In genomic region chr17:40287159-40287493, GRCh38 we compare ENCODE assay signal across 9 cellular contexts. TPM values are rescaled to one million over a fixed set of nuclear protein-coding genes. Genes with fewer than 3 reads are reported as not detected.
DNase-seq lines count a peak whose midpoint lies in the region; ATAC-seq and TF ChIP-seq lines count a peak whose summit lies in the region.
"Had no signal": no experiment of that assay in that cellular context is flagged by ENCODE, and none has a peak within 500 bp of the region (broad histone marks: within the 10 kb centered on the region; RNA-seq: fewer than 3 reads in every experiment).

No MANE protein-coding gene starts in this region.

- 40 to 48% (median 45%) methylated on average over 4 of the region's 4 CpGs for WGBS in spleen, 5 donors

- H3K36me3 Mint-ChIP-seq in T-helper 1 cell treated with Interleukin-12 subunit alpha and Interleukin-12 subunit beta and Interleukin-4 antibody, amounts not matched to agents 30 μg/mL and 1 μg/mL, for 36 hours (ENCODE audit: low read depth): peaks cover 32% of the 10 kb centered on the region

- no peaks in the 10 kb centered on the region for H3K9me3 ChIP-seq in SJCRH30 (replicated peaks)
- no peaks in the 10 kb centered on the region for H3K9me3 ChIP-seq in spleen
- H3K9me3 ChIP-seq: pancreas had no signal

- DNase-seq in T-helper 1 cell (no peak), SJCRH30 (no peak), fibroblast of the aortic adventitia (ENCODE audit: low read depth) (no peak), spleen (no peak), NCI-H345 treated with DMSO at 0.1 percent for 48 hours (lab: John Stamatoyannopoulos, UW; ENCODE audit: unreplicated experiment) (no peak), hypothalamus (lab: John Stamatoyannopoulos, UW) (no peak)

- H3K4me1 ChIP-seq in SJCRH30 (peaks cover 21% of the 10 kb centered on the region), spleen (peaks cover 7 to 47% (median 19%) of the 10 kb centered on the region in 6 donors)

- H3K27ac ChIP-seq in SJCRH30 (no peak overlapping the region), spleen (peak overlapping the region in 7 of 8 donors; percentile 15 to 71 (median 43))
- H3K27ac ChIP-seq: pancreas had no signal

- H3K4me3 ChIP-seq in SJCRH30: peak overlapping the region; percentile 29
- peak overlapping the region; percentile 20 for H3K4me3 ChIP-seq in fibroblast of the aortic adventitia (ENCODE audit: low read depth, low read length)
- H3K4me3 ChIP-seq in spleen: peak overlapping the region in 2 of 8 donors; percentile 68 to 75

- no peaks in the 10 kb centered on the region for H3K9me3 Mint-ChIP-seq in T-helper 1 cell treated with Interleukin-12 subunit alpha and Interleukin-12 subunit beta and Interleukin-4 antibody, amounts not matched to agents 30 μg/mL and 1 μg/mL, for 36 hours

- H3K36me3 ChIP-seq in SJCRH30: peaks cover 25% of the 10 kb centered on the region
- peaks cover 0 to 40% (median under 1%) of the 10 kb centered on the region in 6 donors for H3K36me3 ChIP-seq in spleen
- H3K36me3 ChIP-seq: pancreas had no signal

- no peaks in the 10 kb centered on the region for H3K27me3 Mint-ChIP-seq in T-helper 1 cell treated with Interleukin-12 subunit alpha and Interleukin-12 subunit beta and Interleukin-4 antibody, amounts not matched to agents 30 μg/mL and 1 μg/mL, for 36 hours (ENCODE audit: low read depth)

- H3K4me1 Mint-ChIP-seq in T-helper 1 cell treated with Interleukin-12 subunit alpha and Interleukin-12 subunit beta and Interleukin-4 antibody, amounts not matched to agents 30 μg/mL and 1 μg/mL, for 36 hours (ENCODE audit: low read depth): peaks cover 43% of the 10 kb centered on the region

- peak overlapping the region; percentile 97 for H3K27ac Mint-ChIP-seq in T-helper 1 cell treated with Interleukin-12 subunit alpha and Interleukin-12 subunit beta and Interleukin-4 antibody, amounts not matched to agents 30 μg/mL and 1 μg/mL, for 36 hours

- intact Hi-C loops in spleen (cut with DNase I; ENCODE audit: low total_unique reads): no loop called here

- H3K27me3 ChIP-seq in SJCRH30: no peaks in the 10 kb centered on the region
- no peaks in the 10 kb centered on the region for H3K27me3 ChIP-seq in spleen (replicated peaks in 1 of 7)
- H3K27me3 ChIP-seq: pancreas had no signal

- peak overlapping the region; percentile 100 for H3K4me3 Mint-ChIP-seq in T-helper 1 cell treated with Interleukin-12 subunit alpha and Interleukin-12 subunit beta and Interleukin-4 antibody, amounts not matched to agents 30 μg/mL and 1 μg/mL, for 36 hours

- ATAC-seq in HG03571 (IDR thresholded peaks at IDR 0.05; ENCODE audit: unreplicated experiment): no peak

- TF ChIP-seq POLR2A in spleen (IDR thresholded peaks at IDR 0.05): no peak

- TF ChIP-seq CTCF in fibroblast of the aortic adventitia (IDR thresholded peaks at IDR 0.05; ENCODE audit: insufficient read depth, low read length) (no peak), spleen (IDR thresholded peaks at IDR 0.05 in 8 of 11, conservative IDR thresholded peaks at IDR 0.05 in 3 of 11) (no peak)

RNA-seq across cellular contexts. Expression of gene CDC6, which starts 0.6 kb away (rescaled TPM):
- 89.3 and 97.0 TPM in 2 replicates for total RNA-seq in SJCRH30 (2014; rRNA removed; shearing (Covaris generic))
- 2.9 and 40.4 TPM in 2 replicates for total RNA-seq in fibroblast of the aortic adventitia (ENCODE audit: low replicate concordance)
- 10 to 100 TPM in 2 of 7 donors, 1 to 10 TPM in 5; 4.2 to 11.6 (median 5.7) TPM for total RNA-seq in spleen
- 1 to 10 TPM; 1.2 to 4.8 (median 4.1) TPM for polyA plus RNA-seq in spleen

RNA-seq across cellular contexts. Expression of gene RARA, which starts 21.9 kb away (rescaled TPM):
- total RNA-seq in SJCRH30 (2014; rRNA removed; shearing (Covaris generic)): 42.3 and 43.2 TPM in 2 replicates
- total RNA-seq in fibroblast of the aortic adventitia (ENCODE audit: low replicate concordance): 16.0 and 25.2 TPM in 2 replicates
- total RNA-seq in spleen: 10 to 100 TPM; 56.6 to 95.1 (median 71.2) TPM
- polyA plus RNA-seq in spleen: 10 to 100 TPM; 13.3 to 28.3 (median 14.8) TPM
